In genomic region chr1:1728308-1729115, GRCh38 we compare ENCODE assay signal across 7 cellular contexts. TPM values are rescaled to one million over a fixed set of nuclear protein-coding genes. Genes with fewer than 3 reads are reported as not detected.
DNase-seq lines count a peak whose midpoint lies in the region; ATAC-seq and TF ChIP-seq lines count a peak whose summit lies in the region.
"Not testable (repeated sequence)": the region's sequence is repeated elsewhere in the genome, so short reads cannot be mapped to it uniquely, and the experiment has no call there.

No MANE protein-coding gene starts in this region.

- not testable (repeated sequence) for TF ChIP-seq CTCF in gastroesophageal sphincter (IDR thresholded peaks at IDR 0.05); psoas muscle (IDR thresholded peaks at IDR 0.05)

- not testable (repeated sequence) for TF ChIP-seq EP300 in gastroesophageal sphincter (IDR thresholded peaks at IDR 0.05)

- peak overlapping the region; percentile 85 to 99 (median 95) for H3K27ac Mint-ChIP-seq in CD8-positive, alpha-beta memory T cell
- H3K27ac Mint-ChIP-seq in T-helper 17 cell, result peak overlapping the region; percentile 93
- H3K27ac Mint-ChIP-seq in activated T-helper 1 cell treated with anti-CD3 and anti-CD28 coated beads, Interleukin-12 subunit alpha, Interleukin-12 subunit beta, Interleukin-2, Interleukin-4 antibody, amounts not matched to agents 30 ng/mL and 10 ng/mL and 1 ng/mL, durations not matched to agents 14 hours and 24 hours and 36 hours, result peak overlapping the region; percentile 90

- not testable (repeated sequence) for H3K4me3 ChIP-seq in CD8-positive, alpha-beta memory T cell (ENCODE audit: low read length); MG63; gastroesophageal sphincter; psoas muscle

- peaks cover 7 to 33% (median 9%) of the 10 kb centered on the region in 3 donors for H3K36me3 Mint-ChIP-seq in CD8-positive, alpha-beta memory T cell
- H3K36me3 Mint-ChIP-seq in T-helper 17 cell (ENCODE audit: low read depth), result not testable (repeated sequence)
- peaks cover 19% of the 10 kb centered on the region for H3K36me3 Mint-ChIP-seq in activated T-helper 1 cell treated with anti-CD3 and anti-CD28 coated beads, Interleukin-12 subunit alpha, Interleukin-12 subunit beta, Interleukin-2, Interleukin-4 antibody, amounts not matched to agents 30 ng/mL and 10 ng/mL and 1 ng/mL, durations not matched to agents 14 hours and 24 hours and 36 hours (ENCODE audit: low read depth)

- TF ChIP-seq POLR2A in gastroesophageal sphincter (IDR thresholded peaks at IDR 0.05), result not testable (repeated sequence)

- ATAC-seq in T-helper 17 cell (peak; percentile 57), gastroesophageal sphincter (peak; percentile 31), psoas muscle (peak in 1 of 4 donors; percentile 38)

- intact Hi-C loops in activated T-helper 1 cell treated with anti-CD3 and anti-CD28 coated beads, Interleukin-12 subunit alpha, Interleukin-12 subunit beta, Interleukin-2, Interleukin-4 antibody, amounts not matched to agents 30 ng/mL and 10 ng/mL and 1 ng/mL, durations not matched to agents 14 hours and 24 hours and 36 hours (cut with micrococcal nuclease), result loop anchor here (10.0 kb wide), 1 partner anchor 114 kb away; the partner anchor contains the start of gene MIB2
- intact Hi-C loops in psoas muscle (cut with DNase I), result loop anchor here in 1 of 2 donors (1.0 kb wide), 1 partner anchor 63 kb away; no protein-coding TSS in a partner anchor

- H3K27me3 Mint-ChIP-seq in CD8-positive, alpha-beta memory T cell; T-helper 17 cell; activated T-helper 1 cell treated with anti-CD3 and anti-CD28 coated beads, Interleukin-12 subunit alpha, Interleukin-12 subunit beta, Interleukin-2, Interleukin-4 antibody, amounts not matched to agents 30 ng/mL and 10 ng/mL and 1 ng/mL, durations not matched to agents 14 hours and 24 hours and 36 hours (ENCODE audit: insufficient read depth): not testable (repeated sequence)

- not testable (repeated sequence) for H3K27me3 ChIP-seq in CD8-positive, alpha-beta memory T cell (ENCODE audit: insufficient read depth, low read length, poor library complexity, severe bottlenecking); MG63; gastroesophageal sphincter; psoas muscle (ENCODE audit: insufficient read depth in 3 of 3, low read length in 2 of 3)

- peak overlapping the region; percentile 56 to 87 (median 73) for H3K4me3 Mint-ChIP-seq in CD8-positive, alpha-beta memory T cell
- peak overlapping the region; percentile 76 for H3K4me3 Mint-ChIP-seq in T-helper 17 cell
- H3K4me3 Mint-ChIP-seq in activated T-helper 1 cell treated with anti-CD3 and anti-CD28 coated beads, Interleukin-12 subunit alpha, Interleukin-12 subunit beta, Interleukin-2, Interleukin-4 antibody, amounts not matched to agents 30 ng/mL and 10 ng/mL and 1 ng/mL, durations not matched to agents 14 hours and 24 hours and 36 hours, result peak overlapping the region; percentile 49

- H3K4me1 ChIP-seq in CD8-positive, alpha-beta memory T cell (ENCODE audit: insufficient read depth, low read length); gastroesophageal sphincter; psoas muscle: not testable (repeated sequence)

- not testable (repeated sequence) for H3K36me3 ChIP-seq in CD8-positive, alpha-beta memory T cell (ENCODE audit: insufficient read depth, low read length)
- peaks cover 13% of the 10 kb centered on the region for H3K36me3 ChIP-seq in MG63
- peaks cover 0 to 34% of the 10 kb centered on the region in 2 donors for H3K36me3 ChIP-seq in gastroesophageal sphincter
- H3K36me3 ChIP-seq in psoas muscle (ENCODE audit: insufficient read depth in 1 of 2, low read depth in 1 of 2), result peaks cover 0 to 32% of the 10 kb centered on the region in 2 donors

- H3K27ac ChIP-seq in CD8-positive, alpha-beta memory T cell (ENCODE audit: low read depth, low read length), result peak overlapping the region; percentile 51
- peak overlapping the region in 3 of 4 donors; percentile 22 to 51 (median 47) for H3K27ac ChIP-seq in gastroesophageal sphincter
- H3K27ac ChIP-seq in psoas muscle, result peak overlapping the region; percentile 62

- H3K4me1 Mint-ChIP-seq in CD8-positive, alpha-beta memory T cell, result peaks cover 21 to 23% (median 21%) of the 10 kb centered on the region in 3 donors
- H3K4me1 Mint-ChIP-seq in T-helper 17 cell, result peaks cover 15% of the 10 kb centered on the region
- peaks cover 14% of the 10 kb centered on the region for H3K4me1 Mint-ChIP-seq in activated T-helper 1 cell treated with anti-CD3 and anti-CD28 coated beads, Interleukin-12 subunit alpha, Interleukin-12 subunit beta, Interleukin-2, Interleukin-4 antibody, amounts not matched to agents 30 ng/mL and 10 ng/mL and 1 ng/mL, durations not matched to agents 14 hours and 24 hours and 36 hours (ENCODE audit: low read depth)

- POLR2A ChIA-PET in CD8-positive, alpha-beta memory T cell (lab: Charles Lee), result not testable (repeated sequence)

- not testable (repeated sequence) for H3K9me3 Mint-ChIP-seq in CD8-positive, alpha-beta memory T cell; activated T-helper 1 cell treated with anti-CD3 and anti-CD28 coated beads, Interleukin-12 subunit alpha, Interleukin-12 subunit beta, Interleukin-2, Interleukin-4 antibody, amounts not matched to agents 30 ng/mL and 10 ng/mL and 1 ng/mL, durations not matched to agents 14 hours and 24 hours and 36 hours

- DNase-seq in CD8-positive, alpha-beta memory T cell, result peak in 4 of 5 donors; percentile 12 to 66 (median 38)
- DNase-seq in MG63 (peak; percentile 31), T-helper 17 cell (peak in 1 of 3 donors; percentile 31)
- peak; percentile 56 for DNase-seq in activated T-helper 1 cell treated with anti-CD3 and anti-CD28 coated beads, Interleukin-12 subunit alpha, Interleukin-12 subunit beta, Interleukin-2, Interleukin-4 antibody, amounts not matched to agents 30 ng/mL and 10 ng/mL and 1 ng/mL, durations not matched to agents 14 hours and 24 hours and 36 hours (ENCODE audit: low spot score)
- peak; percentile 82 for DNase-seq in central memory CD4-positive, alpha-beta T cell
- not testable (repeated sequence) for DNase-seq in psoas muscle

- not testable (repeated sequence) for H3K9me3 ChIP-seq in CD8-positive, alpha-beta memory T cell (ENCODE audit: low read length); MG63; T-helper 17 cell (ENCODE audit: control insufficient read depth, low read length, poor library complexity, severe bottlenecking); gastroesophageal sphincter; psoas muscle

- CTCF ChIA-PET in CD8-positive, alpha-beta memory T cell (lab: Charles Lee), result not testable (repeated sequence)

- WGBS in gastroesophageal sphincter (ENCODE audit: low coverage in 1 of 2), 2 donors, result 49 to 59% methylated on average over 4 to 10 of the region's 15 CpGs
- 45 to 67% (median 49%) methylated on average over 8 to 15 of the region's 15 CpGs for WGBS in psoas muscle, 3 donors

RNA-seq across cellular contexts. Expression of gene CDK11A, which starts 4.4 kb away (rescaled TPM):
- total RNA-seq in CD8-positive, alpha-beta memory T cell, result 10 to 100 TPM; 68.8 to 70.7 TPM
- polyA plus RNA-seq in CD8-positive, alpha-beta memory T cell, result 18.4 TPM
- 9.6 and 11.1 TPM in 2 replicates for total RNA-seq in MG63 (2014; rRNA removed; shearing (Covaris generic); ENCODE audit: low replicate concordance)
- total RNA-seq in T-helper 17 cell (100 to 1,000 TPM; 218 to 232 TPM), gastroesophageal sphincter (10 to 100 TPM; 10.8 to 53.4 (median 23.8) TPM), psoas muscle (10 to 100 TPM; 15.9 to 36.6 (median 22.5) TPM)
- 74.4 and 81.7 TPM in 2 replicates for total RNA-seq in activated T-helper 1 cell treated with anti-CD3 and anti-CD28 coated beads, Interleukin-12 subunit alpha, Interleukin-12 subunit beta, Interleukin-2, Interleukin-4 antibody, amounts not matched to agents 30 ng/mL and 10 ng/mL and 1 ng/mL, durations not matched to agents 14 hours and 24 hours and 36 hours
- polyA plus RNA-seq in psoas muscle, result 10 to 100 TPM; 16.8 to 29.8 (median 17.4) TPM

RNA-seq across cellular contexts. Expression of gene SLC35E2B, which starts 35.9 kb away (rescaled TPM):
- total RNA-seq in CD8-positive, alpha-beta memory T cell, result 10 to 100 TPM; 29.7 to 29.9 TPM
- 47.5 TPM for polyA plus RNA-seq in CD8-positive, alpha-beta memory T cell
- total RNA-seq in MG63 (2014; rRNA removed; shearing (Covaris generic); ENCODE audit: low replicate concordance), result 14.2 and 21.7 TPM in 2 replicates
- total RNA-seq in T-helper 17 cell (10 to 100 TPM; 67.5 to 87.3 TPM), gastroesophageal sphincter (10 to 100 TPM; 18.7 to 56.9 (median 37.9) TPM), psoas muscle (10 to 100 TPM; 12.6 to 23.9 (median 14.9) TPM)
- total RNA-seq in activated T-helper 1 cell treated with anti-CD3 and anti-CD28 coated beads, Interleukin-12 subunit alpha, Interleukin-12 subunit beta, Interleukin-2, Interleukin-4 antibody, amounts not matched to agents 30 ng/mL and 10 ng/mL and 1 ng/mL, durations not matched to agents 14 hours and 24 hours and 36 hours, result 40.8 and 41.1 TPM in 2 replicates
- 10 to 100 TPM in 2 of 3 donors, 1 to 10 TPM in 1; 9.2 to 16.4 (median 11.5) TPM for polyA plus RNA-seq in psoas muscle

RNA-seq across cellular contexts. Expression of gene NADK, which starts 49.8 kb away (rescaled TPM):
- total RNA-seq in CD8-positive, alpha-beta memory T cell, result 10 to 100 TPM; 75.4 to 77.0 TPM
- polyA plus RNA-seq in CD8-positive, alpha-beta memory T cell, result 29.9 TPM
- 37.8 and 61.4 TPM in 2 replicates for total RNA-seq in MG63 (2014; rRNA removed; shearing (Covaris generic); ENCODE audit: low replicate concordance)
- total RNA-seq in T-helper 17 cell (10 to 100 TPM; 54.8 to 61.5 TPM), gastroesophageal sphincter (10 to 100 TPM; 69.8 to 82.5 (median 73.8) TPM), psoas muscle (10 to 100 TPM; 19.1 to 37.7 (median 28.7) TPM)
- total RNA-seq in activated T-helper 1 cell treated with anti-CD3 and anti-CD28 coated beads, Interleukin-12 subunit alpha, Interleukin-12 subunit beta, Interleukin-2, Interleukin-4 antibody, amounts not matched to agents 30 ng/mL and 10 ng/mL and 1 ng/mL, durations not matched to agents 14 hours and 24 hours and 36 hours, result 95.5 and 96.8 TPM in 2 replicates
- polyA plus RNA-seq in psoas muscle, result 10 to 100 TPM; 14.5 to 25.1 (median 22.5) TPM
